Comparison of ENCODE assay signal across 21 cellular contexts in genomic region chrX:1134976-1135375, GRCh38.
"Had no signal": no experiment of that assay in that cellular context is flagged by ENCODE, and none has a peak within 500 bp of the region (broad histone marks: within the 10 kb centered on the region; RNA-seq: fewer than 3 reads in every experiment).

No MANE protein-coding gene starts in this region.

- H3K27me3 ChIP-seq: foreskin keratinocyte, ovary, right lobe of liver, testis, tibial nerve, upper lobe of right lung had no signal

- H3K27me3 Mint-ChIP-seq: central memory CD8-positive, alpha-beta T cell; memory B cell; stimulated activated naive CD8-positive, alpha-beta T cell treated with anti-CD3 and anti-CD28 coated beads, Interleukin-15, amount 100 ng/mL, for 72 hours had no signal

- H3K27ac Mint-ChIP-seq: effector memory CD8-positive, alpha-beta T cell; immature natural killer cell; memory B cell; progenitor cell of endocrine pancreas; stimulated activated naive B cell treated with anti-CD40 and anti-IgM and Interleukin-4, amounts not matched to agents 10 μg/mL and 1 μg/mL and 100 μg/mL, for 72 hours; stimulated activated naive CD8-positive, alpha-beta T cell treated with anti-CD3 and anti-CD28 coated beads, Interleukin-15, amount 100 ng/mL, for 72 hours had no signal

- DNase-seq: effector memory CD8-positive, alpha-beta T cell; erythroblast; foreskin keratinocyte; immature natural killer cell; kidney; left cardiac atrium; left ventricle myocardium inferior; lower lobe of right lung; naive B cell; ovary; right lobe of liver; stimulated activated CD4-positive, alpha-beta T cell treated with anti-CD3 and anti-CD28 coated beads, Interleukin-2, amount 100 ng/mL, for 24 hours; stimulated activated CD4-positive, alpha-beta T cell treated with anti-CD3 and anti-CD28 coated beads, Interleukin-4, amount 100 ng/mL, for 4 hours; stimulated activated naive B cell treated with anti-CD40 and anti-IgM and Interleukin-4, amounts not matched to agents 10 μg/mL and 1 μg/mL and 100 μg/mL, for 72 hours; stimulated activated naive CD8-positive, alpha-beta T cell treated with anti-CD3 and anti-CD28 coated beads, Interleukin-15, amount 100 ng/mL, for 72 hours; testis; upper lobe of right lung had no signal

- H3K4me3 ChIP-seq: left ventricle myocardium inferior, lower lobe of right lung, ovary, right lobe of liver, testis, tibial nerve, upper lobe of right lung had no signal

- H3K36me3 Mint-ChIP-seq: immature natural killer cell, memory B cell had no signal

- H3K27ac ChIP-seq: foreskin keratinocyte, left ventricle myocardium inferior, lower lobe of right lung, ovary, right lobe of liver, testis, tibial nerve, upper lobe of right lung had no signal

- H3K4me3 Mint-ChIP-seq: central memory CD8-positive, alpha-beta T cell; effector memory CD8-positive, alpha-beta T cell; immature natural killer cell; memory B cell; stimulated activated naive B cell treated with anti-CD40 and anti-IgM and Interleukin-4, amounts not matched to agents 10 μg/mL and 1 μg/mL and 100 μg/mL, for 72 hours; stimulated activated naive CD8-positive, alpha-beta T cell treated with anti-CD3 and anti-CD28 coated beads, Interleukin-15, amount 100 ng/mL, for 72 hours had no signal

- ATAC-seq: effector memory CD8-positive, alpha-beta T cell; foreskin keratinocyte; left cardiac atrium; lower lobe of right lung; right lobe of liver; stimulated activated naive B cell treated with anti-CD40 and anti-IgM and Interleukin-4, amounts not matched to agents 10 μg/mL and 1 μg/mL and 100 μg/mL, for 72 hours; stimulated activated naive CD8-positive, alpha-beta T cell treated with anti-CD3 and anti-CD28 coated beads, Interleukin-15, amount 100 ng/mL, for 72 hours; upper lobe of right lung had no signal

- H3K36me3 ChIP-seq: left ventricle myocardium inferior, lower lobe of right lung, ovary, right lobe of liver, tibial nerve, upper lobe of right lung had no signal

- H3K4me1 Mint-ChIP-seq: central memory CD8-positive, alpha-beta T cell; immature natural killer cell; memory B cell; naive B cell; stimulated activated naive B cell treated with anti-CD40 and anti-IgM and Interleukin-4, amounts not matched to agents 10 μg/mL and 1 μg/mL and 100 μg/mL, for 72 hours; stimulated activated naive CD8-positive, alpha-beta T cell treated with anti-CD3 and anti-CD28 coated beads, Interleukin-15, amount 100 ng/mL, for 72 hours had no signal

- H3K9me3 ChIP-seq: lower lobe of right lung, ovary, right lobe of liver, testis, upper lobe of right lung had no signal

- H3K4me1 ChIP-seq: foreskin keratinocyte, left ventricle myocardium inferior, lower lobe of right lung, right lobe of liver, testis, tibial nerve, upper lobe of right lung had no signal
